11 cellular contexts compared by ENCODE assay signal in genomic region chr3:99909714-99910508, GRCh38.
DNase-seq lines count a peak whose midpoint lies in the region; ATAC-seq and TF ChIP-seq lines count a peak whose summit lies in the region.
"Had no signal": no experiment of that assay in that cellular context is flagged by ENCODE, and none has a peak within 500 bp of the region (broad histone marks: within the 10 kb centered on the region; RNA-seq: fewer than 3 reads in every experiment).

No MANE protein-coding gene starts in this region.

- H3K27ac ChIP-seq in SJSA1: peak overlapping the region; percentile 6; the same call in 1 of the 2 replicates

- H3K4me3 Mint-ChIP-seq in progenitor cell of endocrine pancreas (ENCODE audit: low read depth): no peak overlapping the region

- no peak for ATAC-seq in GM18867 (IDR thresholded peaks at IDR 0.05; ENCODE audit: unreplicated experiment)
- no peak for ATAC-seq in HG03432 (IDR thresholded peaks at IDR 0.05; ENCODE audit: unreplicated experiment)
- no peak for ATAC-seq in GM19324 (IDR thresholded peaks at IDR 0.05; ENCODE audit: low FRiP score, unreplicated experiment)

- peaks cover 2% of the 10 kb centered on the region for H3K36me3 Mint-ChIP-seq in progenitor cell of endocrine pancreas (ENCODE audit: insufficient read depth)

- no peaks in the 10 kb centered on the region for H3K36me3 ChIP-seq in SJSA1
- H3K36me3 ChIP-seq: sigmoid colon had no signal

- peaks cover 45% of the 10 kb centered on the region for H3K4me1 Mint-ChIP-seq in progenitor cell of endocrine pancreas (ENCODE audit: low read depth)

- TF ChIP-seq CTCF in fibroblast of mammary gland (conservative IDR thresholded peaks at IDR 0.05; ENCODE audit: control insufficient read depth, insufficient read depth, low read depth, low read length) (no peak), progenitor cell of endocrine pancreas (IDR thresholded peaks at IDR 0.05; ENCODE audit: unreplicated experiment) (no peak), GM13977 (IDR thresholded peaks at IDR 0.05; ENCODE audit: extremely low read depth, insufficient read depth, missing control alignments) (no peak)

- H3K4me3 ChIP-seq in SJSA1 (no peak overlapping the region), fibroblast of mammary gland (ENCODE audit: control insufficient read depth, low read depth, low read length) (no peak overlapping the region)
- H3K4me3 ChIP-seq: sigmoid colon had no signal

- DNase-seq in HS-27A (ENCODE audit: low read depth) (peak; percentile 81), SJSA1 (ENCODE audit: low read depth in 1 of 2, low spot score in 2 of 2) (peak in 1 of 2 experiments; percentile 54), fibroblast of mammary gland (ENCODE audit: low read depth) (peak; percentile 81), progenitor cell of endocrine pancreas (ENCODE audit: low spot score, unreplicated experiment) (no peak), GM13977 (ENCODE audit: low spot score) (no peak)
- DNase-seq: activated effector memory CD4-positive, alpha-beta T cell treated with Interleukin-2 at 50 U/mL for 16 hours; hypothalamus; sigmoid colon had no signal

- H3K4me1 ChIP-seq in SJSA1 (replicated peaks): peaks cover 13% of the 10 kb centered on the region
- H3K4me1 ChIP-seq: sigmoid colon had no signal

- in situ Hi-C loops in GM13977 (cut with MboI; ENCODE audit: low pct_unique_long_range_greater_than_20kb, low sequenced_read_pairs, unreplicated experiment): no loop called here

- no peaks in the 10 kb centered on the region for H3K27me3 ChIP-seq in SJSA1 (replicated peaks)
- H3K27me3 ChIP-seq: sigmoid colon had no signal

- no peaks in the 10 kb centered on the region for H3K9me3 ChIP-seq in SJSA1 (replicated peaks)
- H3K9me3 ChIP-seq: sigmoid colon had no signal

- peaks cover 7% of the 10 kb centered on the region for H3K9me3 Mint-ChIP-seq in progenitor cell of endocrine pancreas (ENCODE audit: low read depth)

- no peaks in the 10 kb centered on the region for H3K27me3 Mint-ChIP-seq in progenitor cell of endocrine pancreas

- H3K27ac Mint-ChIP-seq in progenitor cell of endocrine pancreas: peak overlapping the region; percentile 62

Comparison
In these comparisons a context has a peak if more than half of its experiments do, and no peak if none do; other contexts are left out.
1. DNase-seq: peak in HS-27A (single experiment) and fibroblast of mammary gland (single experiment); none in progenitor cell of endocrine pancreas (single experiment) and GM13977 (single experiment).